1 cellular context compared by ENCODE assay signal in genomic region chr10:113080061-113080460, GRCh38.
TF ChIP-seq lines count a peak whose summit lies in the region.

No MANE protein-coding gene starts in this region.

TF ChIP-seq in GM23338, 12 proteins besides CTCF, POLR2A, EP300 and RAD21 (continued from another document):
- no peak for TF ChIP-seq POLR2AphosphoS5 (IDR thresholded peaks at IDR 0.05; ENCODE audit: low read depth)
- no peak for TF ChIP-seq CREB1 (CRISPR knock-in tag; IDR thresholded peaks at IDR 0.05; ENCODE audit: low read depth)
